ENCODE assay signal across 25 cellular contexts in genomic region chr7:81903115-81903514, GRCh38.
DNase-seq lines count a peak whose midpoint lies in the region; ATAC-seq and TF ChIP-seq lines count a peak whose summit lies in the region.
"Had no signal": no experiment of that assay in that cellular context is flagged by ENCODE, and none has a peak within 500 bp of the region (broad histone marks: within the 10 kb centered on the region; RNA-seq: fewer than 3 reads in every experiment).

No MANE protein-coding gene starts in this region.

- H3K4me2 ChIP-seq in smooth muscle cell = no peak overlapping the region

- no peaks in the 10 kb centered on the region for H4K20me1 ChIP-seq in smooth muscle cell (ENCODE audit: low read depth)

- H3K9me3 ChIP-seq in smooth muscle cell (replicated peaks; ENCODE audit: low read depth) = no peaks in the 10 kb centered on the region
- H3K9me3 ChIP-seq: ascending aorta, colonic mucosa, lower lobe of right lung, tibial artery had no signal

- 96% methylated on average over 2 of the region's 2 CpGs for WGBS in smooth muscle cell (ENCODE audit: low lambda C conversion rate)

- peak; percentile 26 for DNase-seq in Jurkat, Clone E6-1 (ENCODE audit: low read depth, low spot score)
- DNase-seq in RPMI8226 = peak; percentile 66
- no peak for DNase-seq in A172 (ENCODE audit: low spot score)
- no peak for DNase-seq in COR-L47 (lab: John Stamatoyannopoulos, UW)
- DNase-seq in smooth muscle cell (lab: John Stamatoyannopoulos, UW; ENCODE audit: unreplicated experiment) = no peak
- DNase-seq: activated B cell treated with CpG ODN at 0.5 μM for 24 hours; activated CD8-positive, alpha-beta memory T cell treated with anti-CD3 and anti-CD28 coated beads, Interleukin-2, amount 10 ng/mL, durations not matched to agents 7 days and 5 days; activated T-cell treated with anti-CD3 and anti-CD28 coated beads, Interleukin-2, amount 50 U/mL, for 4 hours; C1 segment of cervical spinal cord; colonic mucosa; effector CD4-positive, alpha-beta T cell; H9; hippocampal formation; Karpas-422; lower lobe of right lung; NCI-H748 treated with DMSO at 0.1 percent for 48 hours; stimulated activated CD4-positive, alpha-beta T cell treated with anti-CD3 and anti-CD28 coated beads, Interleukin-4, amount 100 ng/mL, for 24 hours; T1000; tibial artery had no signal

- H3K36me3 ChIP-seq in smooth muscle cell (ENCODE audit: low read depth) = no peaks in the 10 kb centered on the region
- H3K36me3 ChIP-seq: ascending aorta, cardiac muscle cell, colonic mucosa, gastroesophageal sphincter, lower lobe of right lung, tibial artery had no signal

- H3F3A ChIP-seq in smooth muscle cell (ENCODE audit: low read depth) = no peaks in the 10 kb centered on the region

- no peaks in the 10 kb centered on the region for H3K79me2 ChIP-seq in smooth muscle cell (ENCODE audit: low read depth)

- H3K4me3 ChIP-seq in Jurkat, Clone E6-1 (ENCODE audit: low read length) = no peak overlapping the region
- H3K4me3 ChIP-seq in smooth muscle cell = no peak overlapping the region
- H3K4me3 ChIP-seq: ascending aorta, cardiac muscle cell, colonic mucosa, gastroesophageal sphincter, lower lobe of right lung, tibial artery had no signal

- ATAC-seq in HG02798 (IDR thresholded peaks at IDR 0.05; ENCODE audit: poor library complexity, unreplicated experiment) = peak; percentile 61
- ATAC-seq in GM18502 (IDR thresholded peaks at IDR 0.05; ENCODE audit: poor library complexity, unreplicated experiment) = no peak
- ATAC-seq: activated CD8-positive, alpha-beta memory T cell treated with anti-CD3 and anti-CD28 coated beads, Interleukin-2, amount 10 ng/mL, durations not matched to agents 7 days and 5 days; activated T-cell treated with anti-CD3 and anti-CD28 coated beads, Interleukin-2, amount 50 U/mL, for 4 hours; gastroesophageal sphincter; lower lobe of right lung had no signal

- no peaks in the 10 kb centered on the region for H3K4me1 ChIP-seq in smooth muscle cell (ENCODE audit: low read depth)
- H3K4me1 ChIP-seq: ascending aorta, colonic mucosa, gastroesophageal sphincter, lower lobe of right lung, tibial artery had no signal

- no peak overlapping the region for H3K27ac ChIP-seq in smooth muscle cell (ENCODE audit: low read depth)
- H3K27ac ChIP-seq: ascending aorta, cardiac muscle cell, colonic mucosa, gastroesophageal sphincter, lower lobe of right lung, RWPE1, tibial artery had no signal

- TF ChIP-seq CTCF in smooth muscle cell (IDR thresholded peaks at IDR 0.05; ENCODE audit: borderline replicate concordance, insufficient read depth, poor library complexity, severe bottlenecking) = no peak

- no peak overlapping the region for H2AFZ ChIP-seq in smooth muscle cell (ENCODE audit: low read depth)

- H3K27me3 ChIP-seq in smooth muscle cell (ENCODE audit: low read depth) = no peaks in the 10 kb centered on the region
- H3K27me3 ChIP-seq: ascending aorta, cardiac muscle cell, colonic mucosa, gastroesophageal sphincter, tibial artery had no signal

- H3K9ac ChIP-seq in smooth muscle cell (ENCODE audit: low read depth) = no peak overlapping the region

Comparison
In these comparisons a context has a peak if more than half of its experiments do, and no peak if none do; other contexts are left out.
1. DNase-seq: peak in Jurkat, Clone E6-1 (single experiment) and RPMI8226 (single experiment); none in A172 (single experiment), COR-L47 (single experiment) and smooth muscle cell (single experiment).